Comparison of ENCODE assay signal across 7 cellular contexts in the genomic region with DNA sequence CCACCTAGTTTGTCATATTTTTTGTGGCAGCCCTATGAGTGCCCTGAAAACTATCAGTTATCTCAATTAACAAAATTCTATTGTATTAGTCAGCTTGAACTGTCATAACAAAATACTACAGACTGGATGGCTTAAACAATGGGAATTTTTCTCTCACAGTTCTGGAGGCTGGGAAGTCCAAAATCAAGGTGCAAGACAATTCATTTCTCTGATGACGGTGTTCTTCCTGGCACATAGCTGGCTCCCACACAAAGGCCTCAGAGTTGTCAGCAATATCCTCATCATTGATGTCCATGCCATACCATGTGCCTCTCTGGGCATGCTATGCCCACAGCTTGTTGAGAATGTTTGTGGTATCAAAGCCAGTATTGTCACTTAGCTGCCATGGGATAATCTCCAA.
"Had no signal": no experiment of that assay in that cellular context is flagged by ENCODE, and none has a peak within 500 bp of the region (broad histone marks: within the 10 kb centered on the region; RNA-seq: fewer than 3 reads in every experiment).

No MANE protein-coding gene starts in this region.

- ATAC-seq: GM23338, K562 had no signal

- FAIRE-seq: H1, H54, HTR-8/SVneo, K562 had no signal

- DNase-seq: H9, HCEC 1CT had no signal

- H2AFZ ChIP-seq: GM23338 had no signal

- H3K4me2 ChIP-seq: GM23338 had no signal

- H3K4me3 ChIP-seq: GM23338, K562 had no signal
